19 cellular contexts compared by ENCODE assay signal in genomic region chr22:19988331-19988808, GRCh38. TPM values are rescaled to one million over a fixed set of nuclear protein-coding genes. Genes with fewer than 3 reads are reported as not detected.
DNase-seq lines count a peak whose midpoint lies in the region; ATAC-seq and TF ChIP-seq lines count a peak whose summit lies in the region.
"Had no signal": no experiment of that assay in that cellular context is flagged by ENCODE, and none has a peak within 500 bp of the region (broad histone marks: within the 10 kb centered on the region; RNA-seq: fewer than 3 reads in every experiment).

No MANE protein-coding gene starts in this region.

- peaks cover 3% of the 10 kb centered on the region for H3K4me1 Mint-ChIP-seq in activated naive CD8-positive, alpha-beta T cell (ENCODE audit: low read depth)
- H3K4me1 Mint-ChIP-seq in activated naive CD8-positive, alpha-beta T cell treated with anti-CD3 and anti-CD28 coated beads for 36 hours, result no peaks in the 10 kb centered on the region
- peaks cover 0 to 6% of the 10 kb centered on the region in 2 donors for H3K4me1 Mint-ChIP-seq in effector memory CD8-positive, alpha-beta T cell (ENCODE audit: low read depth in 2 of 2)
- peaks cover 0 to 3% (median 2%) of the 10 kb centered on the region in 7 donors for H3K4me1 Mint-ChIP-seq in naive thymus-derived CD4-positive, alpha-beta T cell

- no peak overlapping the region for H3K27ac Mint-ChIP-seq in activated naive CD8-positive, alpha-beta T cell
- H3K27ac Mint-ChIP-seq in activated naive CD8-positive, alpha-beta T cell treated with anti-CD3 and anti-CD28 coated beads for 36 hours, result no peak overlapping the region
- no peak overlapping the region for H3K27ac Mint-ChIP-seq in effector memory CD8-positive, alpha-beta T cell
- H3K27ac Mint-ChIP-seq in naive thymus-derived CD4-positive, alpha-beta T cell, result no peak overlapping the region
- H3K27ac Mint-ChIP-seq: WTC11 had no signal

- H3K4me3 ChIP-seq in naive thymus-derived CD4-positive, alpha-beta T cell (ENCODE audit: low read length), result no peak overlapping the region
- no peak overlapping the region for H3K4me3 ChIP-seq in thyroid gland (replicated peaks in 1 of 3)
- H3K4me3 ChIP-seq: SJSA1 had no signal

- DNase-seq in activated naive CD8-positive, alpha-beta T cell treated with anti-CD3 and anti-CD28 coated beads for 36 hours, result no peak
- DNase-seq in effector memory CD8-positive, alpha-beta T cell, result no peak
- DNase-seq in naive thymus-derived CD4-positive, alpha-beta T cell, result no peak
- no peak for DNase-seq in thyroid gland
- DNase-seq in stimulated activated CD4-positive, alpha-beta T cell treated with anti-CD3 and anti-CD28 coated beads, Interleukin-15, amount 100 ng/mL, for 24 hours, result no peak
- DNase-seq: activated CD4-positive, alpha-beta T cell treated with anti-CD3 and anti-CD28 coated beads, Interleukin-2, amount 50 U/mL, for 4 hours; activated naive CD4-positive, alpha-beta T cell treated with anti-CD3 and anti-CD28 coated beads, Interleukin-2, amount 50 U/mL, for 16 hours; BE2C; Calu3; HCEC 1CT; NCI-H1092; NCI-H2081 treated with DMSO at 0.1 percent for 48 hours; NCI-H446; stimulated activated CD4-positive, alpha-beta T cell treated with anti-CD3 and anti-CD28 coated beads, Interleukin-12 subunit alpha, Interleukin-12 subunit beta, amount 100 ng/mL, for 4 hours had no signal

- intact Hi-C loops in naive thymus-derived CD4-positive, alpha-beta T cell (cut with micrococcal nuclease), result loop anchor here in 1 of 2 donors (10.0 kb wide), 1 partner anchor 306 kb away; no protein-coding TSS in a partner anchor
- intact Hi-C loops in thyroid gland (cut with DNase I), result no loop called here

- no peaks in the 10 kb centered on the region for H3K9me3 ChIP-seq in naive thymus-derived CD4-positive, alpha-beta T cell (ENCODE audit: control insufficient read depth in 2 of 3, low read length in 3 of 3)
- no peaks in the 10 kb centered on the region for H3K9me3 ChIP-seq in thyroid gland
- H3K9me3 ChIP-seq: BE2C, SJSA1 had no signal

- 92 to 97% methylated on average over 6 to 9 of the region's 9 CpGs for WGBS in thyroid gland, 2 donors

- no peaks in the 10 kb centered on the region for H3K36me3 Mint-ChIP-seq in activated naive CD8-positive, alpha-beta T cell
- no peaks in the 10 kb centered on the region for H3K36me3 Mint-ChIP-seq in activated naive CD8-positive, alpha-beta T cell treated with anti-CD3 and anti-CD28 coated beads for 36 hours
- H3K36me3 Mint-ChIP-seq in effector memory CD8-positive, alpha-beta T cell (ENCODE audit: insufficient read depth), result no peaks in the 10 kb centered on the region
- H3K36me3 Mint-ChIP-seq in naive thymus-derived CD4-positive, alpha-beta T cell, result no peaks in the 10 kb centered on the region
- H3K36me3 Mint-ChIP-seq: WTC11 had no signal

- POLR2A ChIA-PET in naive thymus-derived CD4-positive, alpha-beta T cell (lab: Charles Lee), result no interaction called here

- H3K4me1 ChIP-seq in naive thymus-derived CD4-positive, alpha-beta T cell (ENCODE audit: control insufficient read depth in 2 of 2, insufficient read depth in 2 of 2, low read length in 2 of 2), result no peaks in the 10 kb centered on the region
- H3K4me1 ChIP-seq in thyroid gland, result peaks cover 61 to 82% of the 10 kb centered on the region in 2 donors

- no peak overlapping the region for H3K27ac ChIP-seq in naive thymus-derived CD4-positive, alpha-beta T cell (ENCODE audit: low read depth, low read length)
- H3K27ac ChIP-seq in thyroid gland, result peak overlapping the region; percentile 45 to 91 (median 52)
- H3K27ac ChIP-seq: SJSA1 had no signal

- no peaks in the 10 kb centered on the region for H3K9me3 Mint-ChIP-seq in activated naive CD8-positive, alpha-beta T cell (ENCODE audit: low read depth)
- H3K9me3 Mint-ChIP-seq in activated naive CD8-positive, alpha-beta T cell treated with anti-CD3 and anti-CD28 coated beads for 36 hours, result no peaks in the 10 kb centered on the region
- H3K9me3 Mint-ChIP-seq in effector memory CD8-positive, alpha-beta T cell, result no peaks in the 10 kb centered on the region
- no peaks in the 10 kb centered on the region for H3K9me3 Mint-ChIP-seq in naive thymus-derived CD4-positive, alpha-beta T cell
- H3K9me3 Mint-ChIP-seq: WTC11 had no signal

- H3K27me3 ChIP-seq in naive thymus-derived CD4-positive, alpha-beta T cell (ENCODE audit: control insufficient read depth in 2 of 2, insufficient read depth in 2 of 2, low read length in 2 of 2), result no peaks in the 10 kb centered on the region
- no peaks in the 10 kb centered on the region for H3K27me3 ChIP-seq in thyroid gland
- H3K27me3 ChIP-seq: BE2C, SJSA1 had no signal

- TF ChIP-seq POLR2A in thyroid gland (IDR thresholded peaks at IDR 0.05), result no peak

- TF ChIP-seq CTCF in thyroid gland (IDR thresholded peaks at IDR 0.05), result no peak

- ATAC-seq in effector memory CD8-positive, alpha-beta T cell (replicated peaks), result no peak
- ATAC-seq in naive thymus-derived CD4-positive, alpha-beta T cell, result no peak
- ATAC-seq in HG02763 (IDR thresholded peaks at IDR 0.05; ENCODE audit: unreplicated experiment) (no peak), HG03025 (IDR thresholded peaks at IDR 0.05; ENCODE audit: low FRiP score, unreplicated experiment) (no peak)
- ATAC-seq: WTC11 had no signal

- no peaks in the 10 kb centered on the region for H3K27me3 Mint-ChIP-seq in activated naive CD8-positive, alpha-beta T cell
- peaks cover 3% of the 10 kb centered on the region for H3K27me3 Mint-ChIP-seq in activated naive CD8-positive, alpha-beta T cell treated with anti-CD3 and anti-CD28 coated beads for 36 hours
- peaks cover 7 to 8% of the 10 kb centered on the region in 2 donors for H3K27me3 Mint-ChIP-seq in effector memory CD8-positive, alpha-beta T cell
- peaks cover 0 to 7% (median 0%) of the 10 kb centered on the region in 5 donors for H3K27me3 Mint-ChIP-seq in naive thymus-derived CD4-positive, alpha-beta T cell

- CTCF ChIA-PET in naive thymus-derived CD4-positive, alpha-beta T cell (lab: Charles Lee), result no interaction called here

- H3K4me3 Mint-ChIP-seq in activated naive CD8-positive, alpha-beta T cell, result peak overlapping the region; percentile 44
- no peak overlapping the region for H3K4me3 Mint-ChIP-seq in activated naive CD8-positive, alpha-beta T cell treated with anti-CD3 and anti-CD28 coated beads for 36 hours
- peak overlapping the region; percentile 18 to 73 for H3K4me3 Mint-ChIP-seq in effector memory CD8-positive, alpha-beta T cell
- H3K4me3 Mint-ChIP-seq in naive thymus-derived CD4-positive, alpha-beta T cell, result peak overlapping the region; percentile 13 to 83 (median 58)
- H3K4me3 Mint-ChIP-seq: WTC11 had no signal

- no peaks in the 10 kb centered on the region for H3K36me3 ChIP-seq in naive thymus-derived CD4-positive, alpha-beta T cell (ENCODE audit: control insufficient read depth in 2 of 3, insufficient read depth in 3 of 3, low read length in 3 of 3)
- H3K36me3 ChIP-seq in thyroid gland, result no peaks in the 10 kb centered on the region
- H3K36me3 ChIP-seq: SJSA1 had no signal

RNA-seq across cellular contexts. Expression of gene ARVCF, which starts 28.3 kb away (rescaled TPM):
- 1 to 10 TPM; 1.1 to 1.6 TPM for total RNA-seq in activated naive CD8-positive, alpha-beta T cell treated with anti-CD3 and anti-CD28 coated beads for 36 hours
- 1 to 10 TPM; 2.8 to 9.2 (median 5.8) TPM for total RNA-seq in naive thymus-derived CD4-positive, alpha-beta T cell
- polyA plus RNA-seq in naive thymus-derived CD4-positive, alpha-beta T cell, result 1 to 10 TPM in 1 of 2 donors, under 1 TPM in 1; 0.74 to 1.7 TPM
- 100 to 1,000 TPM in 3 of 4 donors, 10 to 100 TPM in 1; 34.5 to 123 (median 111) TPM for total RNA-seq in thyroid gland

RNA-seq across cellular contexts. Expression of gene TANGO2, which starts 32.5 kb away (rescaled TPM):
- 10 to 100 TPM; 16.5 to 21.5 TPM for total RNA-seq in activated naive CD8-positive, alpha-beta T cell treated with anti-CD3 and anti-CD28 coated beads for 36 hours
- total RNA-seq in naive thymus-derived CD4-positive, alpha-beta T cell, result 10 to 100 TPM; 21.3 to 43.1 (median 38.6) TPM
- 10 to 100 TPM; 20.0 to 41.3 TPM for polyA plus RNA-seq in naive thymus-derived CD4-positive, alpha-beta T cell
- 10 to 100 TPM; 50.3 to 82.7 (median 65.2) TPM for total RNA-seq in thyroid gland

RNA-seq across cellular contexts. Expression of gene TXNRD2, which starts 46.8 kb away (rescaled TPM):
- total RNA-seq in activated naive CD8-positive, alpha-beta T cell treated with anti-CD3 and anti-CD28 coated beads for 36 hours, result 10 to 100 TPM; 20.3 to 20.9 TPM
- total RNA-seq in naive thymus-derived CD4-positive, alpha-beta T cell, result 10 to 100 TPM; 24.7 to 39.0 (median 36.7) TPM
- 10 to 100 TPM; 14.0 to 15.2 TPM for polyA plus RNA-seq in naive thymus-derived CD4-positive, alpha-beta T cell
- 10 to 100 TPM; 19.5 to 34.5 (median 25.6) TPM for total RNA-seq in thyroid gland

RNA-seq across cellular contexts. Expression of gene COMT, which starts 46.8 kb away (rescaled TPM):
- 10 to 100 TPM; 76.1 to 79.6 TPM for total RNA-seq in activated naive CD8-positive, alpha-beta T cell treated with anti-CD3 and anti-CD28 coated beads for 36 hours
- total RNA-seq in naive thymus-derived CD4-positive, alpha-beta T cell, result 10 to 100 TPM; 30.0 to 80.7 (median 36.7) TPM
- polyA plus RNA-seq in naive thymus-derived CD4-positive, alpha-beta T cell, result 100 to 1,000 TPM in 1 of 2 donors, 10 to 100 TPM in 1; 85.0 to 105 TPM
- total RNA-seq in thyroid gland, result 100 to 1,000 TPM in 3 of 4 donors, 10 to 100 TPM in 1; 92.6 to 216 (median 138) TPM
